In genomic region chr11:2150206-2150847, GRCh38 we compare ENCODE assay signal across 1 cellular context.
TF ChIP-seq lines count a peak whose summit lies in the region.

No MANE protein-coding gene starts in this region.

TF ChIP-seq in HCT116, 20 proteins besides CTCF, POLR2A, EP300 and RAD21 (continued from another document):
- TF ChIP-seq TCF7L2 (IDR thresholded peaks at IDR 0.05; ENCODE audit: borderline replicate concordance, extremely low read depth, insufficient read depth, insufficient read length) (no peak), CBX3 (IDR thresholded peaks at IDR 0.05; ENCODE audit: low read depth) (no peak), ZFX (IDR thresholded peaks at IDR 0.05) (no peak), SP1 (IDR thresholded peaks at IDR 0.05; ENCODE audit: low read depth) (no peak), POLR2AphosphoS5 (IDR thresholded peaks at IDR 0.05; ENCODE audit: low read depth, low read length) (no peak)
